In the genomic region with DNA sequence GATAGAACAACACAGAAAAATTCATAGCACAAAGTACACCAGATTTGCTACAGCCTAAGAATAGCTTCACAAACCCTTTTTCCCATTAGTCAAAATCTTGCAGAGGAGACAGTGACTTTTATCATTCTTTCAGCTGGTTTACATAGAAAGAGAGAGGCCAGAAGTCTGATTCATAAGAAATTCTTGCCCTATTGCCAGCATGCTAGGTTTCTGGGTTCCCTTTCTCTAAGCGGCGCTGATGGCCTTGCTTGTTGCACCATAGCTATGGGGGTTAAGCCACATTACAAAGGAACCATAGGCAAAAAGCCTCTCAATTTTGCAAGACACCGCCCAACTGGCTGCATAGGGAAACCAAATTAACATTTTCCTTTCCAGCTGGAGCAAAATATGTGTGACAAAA, we compare ENCODE assay signal across 22 cellular contexts.
DNase-seq lines count a peak whose midpoint lies in the region; ATAC-seq and TF ChIP-seq lines count a peak whose summit lies in the region.
"Had no signal": no experiment of that assay in that cellular context is flagged by ENCODE, and none has a peak within 500 bp of the region (broad histone marks: within the 10 kb centered on the region; RNA-seq: fewer than 3 reads in every experiment).

No MANE protein-coding gene starts in this region.

- H3K9me3 Mint-ChIP-seq in CD8-positive, alpha-beta memory T cell = peaks cover 0 to 7% (median 2%) of the 10 kb centered on the region in 5 donors
- H3K9me3 Mint-ChIP-seq: activated T-helper 2 cell treated with anti-CD3 and anti-CD28 coated beads, Interferon-gamma antibody, Interleukin-2, Interleukin-4, amounts not matched to agents 10 μg/mL and 5 μg/mL and 100 μg/mL, durations not matched to agents 14 hours and 24 hours and 36 hours had no signal

- H3K27ac ChIP-seq in PC-9 (no peak overlapping the region), fibroblast of lung (ENCODE audit: insufficient read depth, low read length) (no peak overlapping the region), upper lobe of right lung (no peak overlapping the region), prostate gland (no peak overlapping the region)
- H3K27ac ChIP-seq in CD8-positive, alpha-beta memory T cell (ENCODE audit: low read depth, low read length) = no peak overlapping the region
- H3K27ac ChIP-seq: ascending aorta, dorsolateral prefrontal cortex, foreskin keratinocyte, KMS-11 had no signal

- no peak overlapping the region for H3K9ac ChIP-seq in fibroblast of lung (ENCODE audit: insufficient read depth, low read length)
- H3K9ac ChIP-seq: KMS-11 had no signal

- H3K4me1 ChIP-seq in PC-9 (replicated peaks; ENCODE audit: insufficient read depth) = peaks cover 13% of the 10 kb centered on the region
- no peaks in the 10 kb centered on the region for H3K4me1 ChIP-seq in fibroblast of lung (ENCODE audit: control insufficient read depth, extremely low read depth, insufficient read depth, low read length)
- no peaks in the 10 kb centered on the region for H3K4me1 ChIP-seq in upper lobe of right lung
- H3K4me1 ChIP-seq in CD8-positive, alpha-beta memory T cell (ENCODE audit: insufficient read depth, low read length) = no peaks in the 10 kb centered on the region
- no peaks in the 10 kb centered on the region for H3K4me1 ChIP-seq in prostate gland (replicated peaks)
- H3K4me1 ChIP-seq: ascending aorta, Caco-2, foreskin keratinocyte had no signal

- TF ChIP-seq POLR2A in prostate gland (IDR thresholded peaks at IDR 0.05) = no peak

- POLR2A ChIA-PET in PC-9 (lab: Charles Lee; ENCODE audit: unreplicated experiment) = interaction anchor here (0.6 kb wide), 1 partner anchor 46 kb away, joined by 4 read pairs; no protein-coding TSS in a partner anchor
- POLR2A ChIA-PET in CD8-positive, alpha-beta memory T cell (lab: Charles Lee) = no interaction called here

- no peak overlapping the region for H3K4me3 ChIP-seq in PC-9
- H3K4me3 ChIP-seq in fibroblast of lung (replicated peaks in 1 of 4; ENCODE audit: control extremely low read depth in 1 of 4, insufficient read depth in 1 of 4, low read depth in 3 of 4, low read length in 4 of 4) = no peak overlapping the region
- H3K4me3 ChIP-seq in upper lobe of right lung = no peak overlapping the region
- no peak overlapping the region for H3K4me3 ChIP-seq in CD8-positive, alpha-beta memory T cell (ENCODE audit: low read length)
- no peak overlapping the region for H3K4me3 ChIP-seq in prostate gland
- H3K4me3 ChIP-seq: ascending aorta, dorsolateral prefrontal cortex had no signal

- intact Hi-C loops in PC-9 (cut with micrococcal nuclease; ENCODE audit: unreplicated experiment) (no loop called here), upper lobe of right lung (cut with DNase I) (no loop called here), prostate gland (cut with DNase I) (no loop called here)

- BruUV-seq in PC-9 (replicated peaks; lab: Mats Ljungman, UMichigan) = no TSS peak

- H3K9me3 ChIP-seq in PC-9 (ENCODE audit: insufficient read depth, low read depth) (no peaks in the 10 kb centered on the region), fibroblast of lung (ENCODE audit: control insufficient read depth, insufficient read depth, low read depth, low read length) (no peaks in the 10 kb centered on the region), upper lobe of right lung (no peaks in the 10 kb centered on the region), prostate gland (no peaks in the 10 kb centered on the region)
- no peaks in the 10 kb centered on the region for H3K9me3 ChIP-seq in CD8-positive, alpha-beta memory T cell (ENCODE audit: low read length)
- H3K9me3 ChIP-seq: ascending aorta had no signal

- no peaks in the 10 kb centered on the region for H3K4me1 Mint-ChIP-seq in CD8-positive, alpha-beta memory T cell
- H3K4me1 Mint-ChIP-seq: stimulated activated effector memory CD8-positive, alpha-beta T cell treated with anti-CD3 and anti-CD28 coated beads, Interleukin-12 subunit alpha, Interleukin-12 subunit beta, amount 100 ng/mL, for 72 hours had no signal

- H3K36me3 Mint-ChIP-seq in CD8-positive, alpha-beta memory T cell = peaks cover 0 to 2% (median 0%) of the 10 kb centered on the region in 3 donors
- H3K36me3 Mint-ChIP-seq: stimulated activated effector memory CD8-positive, alpha-beta T cell treated with anti-CD3 and anti-CD28 coated beads, Interleukin-12 subunit alpha, Interleukin-12 subunit beta, amount 100 ng/mL, for 72 hours; type B pancreatic cell had no signal

- H3K4me3 Mint-ChIP-seq in CD8-positive, alpha-beta memory T cell = no peak overlapping the region
- H3K4me3 Mint-ChIP-seq: stimulated activated effector memory CD8-positive, alpha-beta T cell treated with anti-CD3 and anti-CD28 coated beads, Interleukin-12 subunit alpha, Interleukin-12 subunit beta, amount 100 ng/mL, for 72 hours; type B pancreatic cell had no signal

- peaks cover 43 to 69% of the 10 kb centered on the region in 2 donors for H3K27me3 Mint-ChIP-seq in CD8-positive, alpha-beta memory T cell

- no peaks in the 10 kb centered on the region for H3K9me2 ChIP-seq in PC-9 (ENCODE audit: insufficient read depth)

- peak; percentile 26 for ATAC-seq in upper lobe of right lung
- ATAC-seq: foreskin keratinocyte; stimulated activated effector memory CD8-positive, alpha-beta T cell treated with anti-CD3 and anti-CD28 coated beads, Interleukin-12 subunit alpha, Interleukin-12 subunit beta, amount 100 ng/mL, for 72 hours had no signal

- H3K4me2 ChIP-seq in PC-9 (peak overlapping the region; percentile 4; the same call in 1 of the 2 replicates), fibroblast of lung (ENCODE audit: extremely low read depth, insufficient read depth, low read length) (no peak overlapping the region)
- H3K4me2 ChIP-seq: KMS-11 had no signal

- no peak for TF ChIP-seq CTCF in PC-9 (conservative IDR thresholded peaks at IDR 0.05)
- TF ChIP-seq CTCF in fibroblast of lung (conservative IDR thresholded peaks at IDR 0.05 in 1 of 2, IDR thresholded peaks at IDR 0.05 in 1 of 2; ENCODE audit: low read depth in 1 of 2, low read length in 2 of 2) = no peak
- no peak for TF ChIP-seq CTCF in upper lobe of right lung (IDR thresholded peaks at IDR 0.05)
- no peak for TF ChIP-seq CTCF in prostate gland (IDR thresholded peaks at IDR 0.05)

- no peak overlapping the region for H3K27ac Mint-ChIP-seq in CD8-positive, alpha-beta memory T cell
- H3K27ac Mint-ChIP-seq: activated T-helper 2 cell treated with anti-CD3 and anti-CD28 coated beads, Interferon-gamma antibody, Interleukin-2, Interleukin-4, amounts not matched to agents 10 μg/mL and 5 μg/mL and 100 μg/mL, durations not matched to agents 14 hours and 24 hours and 36 hours; stimulated activated effector memory CD8-positive, alpha-beta T cell treated with anti-CD3 and anti-CD28 coated beads, Interleukin-12 subunit alpha, Interleukin-12 subunit beta, amount 100 ng/mL, for 72 hours; type B pancreatic cell had no signal

- H3K79me2 ChIP-seq in PC-9 (ENCODE audit: low read depth) = no peaks in the 10 kb centered on the region
- no peaks in the 10 kb centered on the region for H3K79me2 ChIP-seq in fibroblast of lung (ENCODE audit: control insufficient read depth, insufficient read depth, low read length)

- H3K27me3 ChIP-seq in PC-9 (ENCODE audit: insufficient read depth, low read depth) = no peaks in the 10 kb centered on the region
- peaks cover 7% of the 10 kb centered on the region for H3K27me3 ChIP-seq in fibroblast of lung (ENCODE audit: control insufficient read depth, insufficient read depth, low read length)
- peaks cover 24% of the 10 kb centered on the region for H3K27me3 ChIP-seq in upper lobe of right lung
- peaks cover 15% of the 10 kb centered on the region for H3K27me3 ChIP-seq in CD8-positive, alpha-beta memory T cell (ENCODE audit: insufficient read depth, low read length, poor library complexity, severe bottlenecking)
- no peaks in the 10 kb centered on the region for H3K27me3 ChIP-seq in prostate gland (replicated peaks; ENCODE audit: insufficient read depth)

- peaks cover 15% of the 10 kb centered on the region; the same call in 1 of the 2 replicates for H3F3A ChIP-seq in PC-9 (ENCODE audit: insufficient read depth, low read depth)

- CTCF ChIA-PET in PC-9 (lab: Charles Lee) = no interaction called here
- CTCF ChIA-PET in CD8-positive, alpha-beta memory T cell (lab: Charles Lee) = interaction anchor here (1.4 kb wide), 1 partner anchor 61 kb away, joined by 3 read pairs; no protein-coding TSS in a partner anchor

- WGBS in prostate gland = 66% methylated on average over 3 of the region's 3 CpGs

- DNase-seq in SIG-M5 treated with dmso at 0.1 percent for 504 hours (lab: John Stamatoyannopoulos, UW; ENCODE audit: unreplicated experiment) (peak; percentile 68), SIG-M5 (lab: John Stamatoyannopoulos, UW) (no peak), PC-9 (peak in 1 of 2 experiments; percentile 77), fibroblast of lung (ENCODE audit: low read depth in 2 of 2) (peak; percentile 68 to 77), upper lobe of right lung (no peak), NCI-H187 (lab: John Stamatoyannopoulos, UW) (no peak), prostate gland (ENCODE audit: low spot score) (no peak)
- DNase-seq in CD8-positive, alpha-beta memory T cell = no peak
- DNase-seq: 8988T; activated CD4-positive, alpha-beta T cell treated with anti-CD3 and anti-CD28 coated beads, Interleukin-2, amount 50 U/mL, for 4 hours; Caco-2; dorsolateral prefrontal cortex; foreskin keratinocyte; GOT3; NCI-H1930; NCI-H774; SHP77 had no signal

- no peaks in the 10 kb centered on the region for H3K36me3 ChIP-seq in PC-9 (ENCODE audit: low read depth)
- H3K36me3 ChIP-seq in fibroblast of lung (ENCODE audit: control insufficient read depth, insufficient read depth, low read length) = no peaks in the 10 kb centered on the region
- no peaks in the 10 kb centered on the region for H3K36me3 ChIP-seq in upper lobe of right lung
- no peaks in the 10 kb centered on the region for H3K36me3 ChIP-seq in CD8-positive, alpha-beta memory T cell (ENCODE audit: insufficient read depth, low read length)
- H3K36me3 ChIP-seq in prostate gland = no peaks in the 10 kb centered on the region
- H3K36me3 ChIP-seq: ascending aorta had no signal

- H2AFZ ChIP-seq in PC-9 (no peak overlapping the region), fibroblast of lung (ENCODE audit: low read length) (no peak overlapping the region)

- H4K20me1 ChIP-seq in PC-9 (ENCODE audit: insufficient read depth) (no peaks in the 10 kb centered on the region), fibroblast of lung (ENCODE audit: control insufficient read depth, extremely low read depth, insufficient read depth, low read length) (no peaks in the 10 kb centered on the region)

Comparison
In these comparisons a context has a peak if more than half of its experiments do, and no peak if none do; other contexts are left out.
1. DNase-seq: peak in SIG-M5 treated with dmso at 0.1 percent for 504 hours (single experiment) and fibroblast of lung (2 of 2); none in SIG-M5 (single experiment), upper lobe of right lung (single experiment), CD8-positive, alpha-beta memory T cell (0 of 5), NCI-H187 (0 of 2) and prostate gland (single experiment).